Comparison of ENCODE assay signal across 8 cellular contexts in the genomic region with DNA sequence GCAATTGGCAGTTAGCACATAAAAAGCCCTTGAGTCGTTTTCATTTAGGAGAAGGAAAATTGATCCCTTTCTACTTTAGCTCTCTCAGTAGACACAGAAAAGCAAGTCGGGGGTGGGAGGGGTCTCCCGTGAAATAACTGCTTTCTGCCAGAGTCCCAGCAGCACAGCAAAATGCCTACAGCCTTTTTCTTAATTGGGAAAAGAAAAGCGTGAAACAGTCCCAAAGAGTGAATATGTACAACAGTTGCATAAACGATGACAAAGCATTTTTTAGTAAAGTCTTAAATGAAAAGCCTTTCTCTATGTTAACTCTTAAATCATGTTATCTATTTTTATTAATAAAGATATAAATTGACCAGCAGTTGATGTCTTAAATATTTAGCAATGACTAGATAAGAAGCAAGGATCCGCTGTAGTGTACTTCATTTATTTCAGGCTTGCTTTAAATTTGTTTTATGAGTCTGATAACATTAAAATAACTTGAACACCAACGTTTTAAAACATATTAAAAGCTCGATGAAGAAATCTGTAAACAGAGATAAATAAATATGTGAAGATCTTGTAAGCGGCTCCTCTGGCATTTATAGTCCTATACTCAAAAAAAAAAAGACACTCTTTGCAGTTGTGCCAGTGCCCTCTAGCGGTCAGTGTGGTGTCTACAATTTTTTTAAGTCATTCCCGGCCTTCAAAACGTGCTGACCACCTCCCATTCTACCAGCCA. TPM values are rescaled to one million over a fixed set of nuclear protein-coding genes. Genes with fewer than 3 reads are reported as not detected.
DNase-seq lines count a peak whose midpoint lies in the region; ATAC-seq and TF ChIP-seq lines count a peak whose summit lies in the region.

No MANE protein-coding gene starts in this region.

- DNase-seq in AG08395 (ENCODE audit: low spot score) (peak; percentile 63), LNCaP clone FGC (ENCODE audit: low read depth) (peak; percentile 91), RWPE1 (ENCODE audit: low spot score) (peak; percentile 61), head of caudate nucleus (peak in 40 of 42 donors; percentile 15 to 88 (median 62)), pulmonary artery endothelial cell (ENCODE audit: low read depth, low spot score) (peak; percentile 36)
- peak; percentile 69 for DNase-seq in activated naive CD4-positive, alpha-beta T cell treated with anti-CD3 and anti-CD28 coated beads for 36 hours

- no peak overlapping the region for H3K4me3 Mint-ChIP-seq in activated naive CD4-positive, alpha-beta T cell treated with anti-CD3 and anti-CD28 coated beads for 36 hours

- no peak overlapping the region for H3K27ac ChIP-seq in RWPE1

- no peaks in the 10 kb centered on the region for H3K36me3 Mint-ChIP-seq in activated naive CD4-positive, alpha-beta T cell treated with anti-CD3 and anti-CD28 coated beads for 36 hours (ENCODE audit: low read depth)

- peaks cover 3% of the 10 kb centered on the region for H3K4me1 Mint-ChIP-seq in activated naive CD4-positive, alpha-beta T cell treated with anti-CD3 and anti-CD28 coated beads for 36 hours (ENCODE audit: low read depth)

- intact Hi-C loops in activated naive CD4-positive, alpha-beta T cell treated with anti-CD3 and anti-CD28 coated beads for 36 hours (cut with micrococcal nuclease) = loop anchor here (1.0 to 5.0 kb wide), 4 partner anchors 312 to 1463 kb away; a partner anchor contains a TSS
- intact Hi-C loops in head of caudate nucleus (cut with DNase I) = no loop called here

- ATAC-seq in GM18868 (IDR thresholded peaks at IDR 0.05; ENCODE audit: unreplicated experiment) = peak; percentile 55
- no peak for ATAC-seq in HG03457 (IDR thresholded peaks at IDR 0.05; ENCODE audit: unreplicated experiment)

- no peak overlapping the region for H3K4me3 ChIP-seq in LNCaP clone FGC (ENCODE audit: low read depth, low read length)

- POLR2A ChIA-PET in RWPE1 (lab: Yijun Ruan, JAX; ENCODE audit: low non-redundant PET) = no interaction called here

- CTCF ChIA-PET in RWPE1 (lab: Yijun Ruan, JAX) = interaction anchor here (0.6 to 1.5 kb wide), 26 partner anchors 11 to 1987 kb away, joined by 3 to 16 read pairs (median 4); no protein-coding TSS in a partner anchor
- CTCF ChIA-PET in activated naive CD4-positive, alpha-beta T cell treated with anti-CD3 and anti-CD28 coated beads for 36 hours (lab: Charles Lee) = interaction anchor here (0.6 to 1.2 kb wide), 28 partner anchors 9 to 1029 kb away, joined by 3 to 7 read pairs (median 3); a partner anchor contains a TSS

- no peak overlapping the region for H3K27ac Mint-ChIP-seq in activated naive CD4-positive, alpha-beta T cell treated with anti-CD3 and anti-CD28 coated beads for 36 hours

- TF ChIP-seq CTCF in LNCaP clone FGC (IDR thresholded peaks at IDR 0.05; ENCODE audit: control insufficient read depth, extremely low read depth, insufficient read depth) (peak; percentile 62), RWPE1 (conservative IDR thresholded peaks at IDR 0.05; ENCODE audit: low read depth) (peak; percentile 91)

- H3K27me3 Mint-ChIP-seq in activated naive CD4-positive, alpha-beta T cell treated with anti-CD3 and anti-CD28 coated beads for 36 hours (ENCODE audit: low read depth) = no peaks in the 10 kb centered on the region

- no peaks in the 10 kb centered on the region for H3K9me3 Mint-ChIP-seq in activated naive CD4-positive, alpha-beta T cell treated with anti-CD3 and anti-CD28 coated beads for 36 hours

RNA-seq across cellular contexts. Expression of a gene that starts 42.3 kb away (rescaled TPM):
- 100 to 1,000 TPM; 281 to 305 TPM for total RNA-seq in activated naive CD4-positive, alpha-beta T cell treated with anti-CD3 and anti-CD28 coated beads for 36 hours
- 22.8 and 31.0 TPM in 2 replicates for total RNA-seq in pulmonary artery endothelial cell

Comparison
In these comparisons a context has a peak if more than half of its experiments do, and no peak if none do; other contexts are left out.
1. DNase-seq: peak in every context shown above with its lines; median percentile 91 in LNCaP clone FGC; 69 in activated naive CD4-positive, alpha-beta T cell treated with anti-CD3 and anti-CD28 coated beads for 36 hours; 63 in AG08395; 62 in head of caudate nucleus; 61 in RWPE1; 36 in pulmonary artery endothelial cell.